In genomic region chr9:95193067-95193466, GRCh38 we compare ENCODE assay signal across 17 cellular contexts.
DNase-seq lines count a peak whose midpoint lies in the region; TF ChIP-seq lines count a peak whose summit lies in the region.
"Had no signal": no experiment of that assay in that cellular context is flagged by ENCODE, and none has a peak within 500 bp of the region (broad histone marks: within the 10 kb centered on the region; RNA-seq: fewer than 3 reads in every experiment).

No MANE protein-coding gene starts in this region.

- H3K27ac ChIP-seq in OCI-LY1 (ENCODE audit: low read depth, low read length, poor library complexity, severe bottlenecking) (no peak overlapping the region), testis (no peak overlapping the region), hepatocyte (no peak overlapping the region)
- H3K27ac ChIP-seq: A549, GM23248, upper lobe of right lung had no signal

- TF ChIP-seq POLR2A in erythroblast (IDR thresholded peaks at IDR 0.05; ENCODE audit: low read length) (no peak), testis (IDR thresholded peaks at IDR 0.05) (no peak)

- no peak overlapping the region for H3K27ac Mint-ChIP-seq in type B pancreatic cell
- H3K27ac Mint-ChIP-seq: CD4-positive, alpha-beta memory T cell; natural killer cell had no signal

- H3K9ac ChIP-seq in OCI-LY1 (ENCODE audit: low read length), result no peak overlapping the region
- H3K9ac ChIP-seq: GM23248 had no signal

- no peaks in the 10 kb centered on the region for H3K4me1 ChIP-seq in OCI-LY1 (ENCODE audit: insufficient read depth, low read length, severe bottlenecking)
- peaks cover 21% of the 10 kb centered on the region for H3K4me1 ChIP-seq in testis
- H3K4me1 ChIP-seq in hepatocyte (ENCODE audit: insufficient read depth), result peaks cover 18% of the 10 kb centered on the region

- no peaks in the 10 kb centered on the region for H3K9me2 ChIP-seq in OCI-LY1 (ENCODE audit: low read depth, low read length)
- H3K9me2 ChIP-seq in hepatocyte (replicated peaks; ENCODE audit: insufficient read depth), result no peaks in the 10 kb centered on the region

- H3K27me3 ChIP-seq in OCI-LY1 (ENCODE audit: insufficient read depth, low read length) (no peaks in the 10 kb centered on the region), testis (no peaks in the 10 kb centered on the region), hepatocyte (no peaks in the 10 kb centered on the region)
- H3K27me3 ChIP-seq: upper lobe of right lung had no signal

- H3K79me2 ChIP-seq in OCI-LY1 (ENCODE audit: insufficient read depth, low read length), result no peaks in the 10 kb centered on the region
- no peaks in the 10 kb centered on the region for H3K79me2 ChIP-seq in hepatocyte

- peaks cover 24% of the 10 kb centered on the region for H3K4me1 Mint-ChIP-seq in type B pancreatic cell (ENCODE audit: unreplicated experiment)

- peaks cover 10% of the 10 kb centered on the region for H3K36me3 Mint-ChIP-seq in type B pancreatic cell
- H3K36me3 Mint-ChIP-seq: natural killer cell had no signal

- H3K4me2 ChIP-seq in OCI-LY1 (ENCODE audit: low read length) (no peak overlapping the region), hepatocyte (no peak overlapping the region)
- H3K4me2 ChIP-seq: A549 had no signal

- H4K20me1 ChIP-seq in OCI-LY1 (ENCODE audit: insufficient read depth, low read length) (no peaks in the 10 kb centered on the region), hepatocyte (ENCODE audit: insufficient read depth, poor library complexity, severe bottlenecking) (no peaks in the 10 kb centered on the region)

- H3K4me3 ChIP-seq in OCI-LY1 (ENCODE audit: low read depth, low read length, poor library complexity, severe bottlenecking) (no peak overlapping the region), testis (no peak overlapping the region), hepatocyte (no peak overlapping the region)
- H3K4me3 ChIP-seq: A549, GM23248, upper lobe of right lung had no signal

- H3K36me3 ChIP-seq in OCI-LY1 (ENCODE audit: insufficient read depth, low read length), result no peaks in the 10 kb centered on the region
- no peaks in the 10 kb centered on the region for H3K36me3 ChIP-seq in testis (ENCODE audit: low read depth, missing control alignments)
- H3K36me3 ChIP-seq in hepatocyte (replicated peaks; ENCODE audit: insufficient read depth, low read depth), result no peaks in the 10 kb centered on the region
- H3K36me3 ChIP-seq: upper lobe of right lung had no signal

- H3K4me3 Mint-ChIP-seq in type B pancreatic cell, result no peak overlapping the region
- H3K4me3 Mint-ChIP-seq: CD4-positive, alpha-beta memory T cell; natural killer cell had no signal

- H3F3A ChIP-seq in OCI-LY1 (ENCODE audit: insufficient read depth, low read length), result no peaks in the 10 kb centered on the region

- TF ChIP-seq CTCF in OCI-LY1 (IDR thresholded peaks at IDR 0.05; ENCODE audit: low read length) (peak; percentile 48; the same call in 1 of the 2 replicates), type B pancreatic cell (conservative IDR thresholded peaks at IDR 0.05) (peak; percentile 24), testis (IDR thresholded peaks at IDR 0.05) (no peak), hepatocyte (IDR thresholded peaks at IDR 0.05; ENCODE audit: poor library complexity) (no peak)

- no peaks in the 10 kb centered on the region for H3K27me3 Mint-ChIP-seq in type B pancreatic cell
- H3K27me3 Mint-ChIP-seq: CD4-positive, alpha-beta memory T cell had no signal

- DNase-seq in NCI-H748 (lab: John Stamatoyannopoulos, UW; ENCODE audit: unreplicated experiment), result peak; percentile 33
- DNase-seq in NCI-H748 treated with DMSO at 0.1 percent for 48 hours (lab: John Stamatoyannopoulos, UW), result no peak
- peak; percentile 11 to 12 for DNase-seq in erythroblast (lab: John Stamatoyannopoulos, UW)
- DNase-seq in type B pancreatic cell (ENCODE audit: extremely low spot score, unreplicated experiment), result no peak
- no peak for DNase-seq in testis
- DNase-seq in head of caudate nucleus, result no peak
- no peak for DNase-seq in hepatocyte (ENCODE audit: low spot score)
- DNase-seq: CD4-positive, alpha-beta memory T cell; foreskin melanocyte; GM23248; natural killer cell; NCI-H2029 treated with DMSO at 0.1 percent for 48 hours; NCI-H526 treated with DMSO at 0.1 percent for 48 hours; stimulated activated naive CD8-positive, alpha-beta T cell treated with anti-CD3 and anti-CD28 coated beads, Interleukin-15, Interleukin-2, amounts not matched to agents 100 U/mL and 50 U/mL, for 24 hours; upper lobe of right lung had no signal

- H2AFZ ChIP-seq in OCI-LY1 (ENCODE audit: low read length), result no peak overlapping the region
- no peak overlapping the region for H2AFZ ChIP-seq in hepatocyte
- H2AFZ ChIP-seq: GM23248 had no signal

- 86 to 87% methylated on average over 8 of the region's 8 CpGs for WGBS in testis, 2 donors
- 84% methylated on average over 8 of the region's 8 CpGs for WGBS in hepatocyte (ENCODE audit: low lambda C conversion rate, missing lambda C conversion rate)

- H3K9me3 Mint-ChIP-seq in type B pancreatic cell, result peaks cover 4% of the 10 kb centered on the region
- H3K9me3 Mint-ChIP-seq: CD4-positive, alpha-beta memory T cell; natural killer cell had no signal

- intact Hi-C loops in testis (cut with DNase I; ENCODE audit: low total_unique reads) (no loop called here), head of caudate nucleus (cut with DNase I) (no loop called here)

- H3K9me3 ChIP-seq in OCI-LY1 (ENCODE audit: low read length) (no peaks in the 10 kb centered on the region), testis (no peaks in the 10 kb centered on the region), hepatocyte (ENCODE audit: low read depth) (no peaks in the 10 kb centered on the region)
- H3K9me3 ChIP-seq: A549, upper lobe of right lung had no signal

Comparison
In these comparisons a context has a peak if more than half of its experiments do, and no peak if none do; other contexts are left out.
1. DNase-seq: peak in NCI-H748 (single experiment) and erythroblast (2 of 2); none in NCI-H748 treated with DMSO at 0.1 percent for 48 hours (single experiment), type B pancreatic cell (single experiment), testis (single experiment), head of caudate nucleus (0 of 42) and hepatocyte (single experiment).
2. CTCF ChIP-seq: peak in OCI-LY1 (single experiment) and type B pancreatic cell (single experiment); none in testis (0 of 3) and hepatocyte (single experiment).